ENCODE assay signal across 8 cellular contexts in genomic region chr2:201072201-201072530, GRCh38. TPM values are rescaled to one million over a fixed set of nuclear protein-coding genes. Genes with fewer than 3 reads are reported as not detected.
DNase-seq lines count a peak whose midpoint lies in the region; ATAC-seq and TF ChIP-seq lines count a peak whose summit lies in the region.

No MANE protein-coding gene starts in this region.

- peaks cover 41% of the 10 kb centered on the region for H3K4me1 Mint-ChIP-seq in nephron

- no peak for TF ChIP-seq CTCF in nephron (IDR thresholded peaks at IDR 0.05; ENCODE audit: unreplicated experiment in 3 of 3)
- TF ChIP-seq CTCF in GM13977 (IDR thresholded peaks at IDR 0.05; ENCODE audit: extremely low read depth, insufficient read depth, missing control alignments): no peak

- no peaks in the 10 kb centered on the region for H3K27me3 Mint-ChIP-seq in nephron (ENCODE audit: low read depth)

- ATAC-seq in GM19395 (IDR thresholded peaks at IDR 0.05; ENCODE audit: unreplicated experiment) (peak; percentile 4), GM19463 (IDR thresholded peaks at IDR 0.05; ENCODE audit: unreplicated experiment) (no peak)

- no peaks in the 10 kb centered on the region for H3K36me3 Mint-ChIP-seq in nephron (ENCODE audit: low read depth)

- H3K4me3 Mint-ChIP-seq in nephron: peak overlapping the region; percentile 94 to 100 (median 99)

- H3K4me3 ChIP-seq in Jurkat, Clone E6-1 (ENCODE audit: low read length): peak overlapping the region; percentile 64

- H3K27ac ChIP-seq in cingulate gyrus (ENCODE audit: low read depth, low read length): peak overlapping the region; percentile 92

- H3K27ac Mint-ChIP-seq in nephron: peak overlapping the region; percentile 92 to 97 (median 94)

- H3K9me3 Mint-ChIP-seq in nephron: no peaks in the 10 kb centered on the region

- in situ Hi-C loops in GM13977 (cut with MboI; ENCODE audit: low pct_unique_long_range_greater_than_20kb, low sequenced_read_pairs, unreplicated experiment): loop anchor here (10.0 kb wide), 1 partner anchor 167 kb away; no protein-coding TSS in a partner anchor

- no peak for DNase-seq in Jurkat, Clone E6-1 (ENCODE audit: low read depth, low spot score)
- no peak for DNase-seq in activated gamma-delta T cell treated with Interleukin-2 at 50 U/mL for 16 hours
- DNase-seq in activated CD8-positive, alpha-beta memory T cell treated with anti-CD3 and anti-CD28 coated beads, Interleukin-2, amount 50 U/mL, for 4 hours: no peak
- DNase-seq in GM13977 (ENCODE audit: low spot score): no peak

RNA-seq across cellular contexts. Expression of gene NDUFB3, which starts 0.4 kb away (rescaled TPM):
- 229 TPM for polyA plus RNA-seq in Jurkat, Clone E6-1 (2012; ENCODE audit: insufficient read depth, insufficient read length)

RNA-seq across cellular contexts. Expression of gene HYCC2, which starts 0.7 kb away (rescaled TPM):
- polyA plus RNA-seq in Jurkat, Clone E6-1 (2012; ENCODE audit: insufficient read depth, insufficient read length): 5.3 TPM

RNA-seq across cellular contexts. Expression of gene CFLAR, which starts 43.8 kb away (rescaled TPM):
- polyA plus RNA-seq in Jurkat, Clone E6-1 (2012; ENCODE audit: insufficient read depth, insufficient read length): 28.6 TPM
